Comparison of ENCODE assay signal across 8 cellular contexts in the genomic region with DNA sequence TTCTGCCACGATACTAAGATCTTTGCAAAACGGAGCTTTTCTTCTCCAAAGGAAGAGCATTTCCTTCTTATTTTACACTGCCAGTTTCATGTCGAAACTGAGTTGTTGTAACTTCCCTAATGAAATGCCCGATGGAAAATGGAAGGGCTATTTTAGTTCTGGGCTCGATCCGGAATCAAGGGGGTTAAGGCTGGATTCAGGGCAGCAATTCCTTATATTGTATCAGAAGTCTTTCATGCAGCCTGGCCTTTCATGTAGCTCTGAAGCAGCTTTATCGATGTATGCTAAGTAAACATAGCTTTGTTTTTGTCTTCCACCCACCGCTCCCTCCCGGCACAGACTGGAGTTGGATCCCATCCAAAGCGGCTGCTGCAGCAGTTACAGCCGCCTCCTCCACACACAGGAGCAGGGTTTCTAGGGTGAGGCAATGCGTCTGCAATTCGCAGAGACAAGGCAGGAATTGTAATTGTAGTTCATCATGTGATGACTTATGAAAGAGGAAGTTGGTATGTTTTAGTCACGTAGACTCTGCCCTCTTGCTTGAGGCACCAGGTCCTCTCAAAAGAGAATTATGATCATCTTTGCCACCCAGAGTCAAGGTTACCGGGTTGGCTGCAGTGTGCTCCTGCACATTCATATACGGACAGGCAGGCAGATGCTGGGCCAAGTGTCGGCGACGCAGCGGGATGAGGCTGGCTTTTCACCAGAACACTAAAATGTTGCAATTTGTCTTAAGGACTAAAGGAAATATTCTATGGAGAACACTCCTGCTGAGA. TPM values are rescaled to one million over a fixed set of nuclear protein-coding genes. Genes with fewer than 3 reads are reported as not detected.
DNase-seq lines count a peak whose midpoint lies in the region; ATAC-seq and TF ChIP-seq lines count a peak whose summit lies in the region.

No MANE protein-coding gene starts in this region.

- no peaks in the 10 kb centered on the region for H3K9me3 Mint-ChIP-seq in WTC11

- ATAC-seq in GM18858 (IDR thresholded peaks at IDR 0.05; ENCODE audit: unreplicated experiment) (peak; percentile 31), HG03175 (IDR thresholded peaks at IDR 0.05; ENCODE audit: unreplicated experiment) (peak; percentile 34), WTC11 (no peak)

- peaks cover 9% of the 10 kb centered on the region for H3K36me3 Mint-ChIP-seq in WTC11

- TF ChIP-seq CTCF in AG04449 (IDR thresholded peaks at IDR 0.05; ENCODE audit: insufficient read depth, low read length, missing control alignments) (no peak), WTC11 (IDR thresholded peaks at IDR 0.05) (no peak)

- H3K4me3 Mint-ChIP-seq in WTC11 = peak overlapping the region; percentile 57

- peaks cover 50% of the 10 kb centered on the region for H3K4me1 Mint-ChIP-seq in WTC11

- DNase-seq in AG04449 (ENCODE audit: low read depth, low spot score) = peak; percentile 99
- peak; percentile 90 for DNase-seq in NCI-H226
- DNase-seq in WTC11 (ENCODE audit: low spot score) = peak; percentile 40
- DNase-seq in cerebellar cortex (ENCODE audit: low spot score) = peak; percentile 81
- DNase-seq in left kidney (ENCODE audit: low read depth, low spot score) = peak; percentile 94
- DNase-seq in stimulated activated CD4-positive, alpha-beta T cell treated with anti-CD3 and anti-CD28 coated beads, Interleukin-1b, Interleukin-23, amount 100 ng/mL, for 4 hours (ENCODE audit: low read depth in 2 of 2) = peak; percentile 37 to 49

- H3K27ac Mint-ChIP-seq in WTC11 = peak overlapping the region; percentile 100

- CTCF ChIA-PET in AG04449 (lab: Yijun Ruan, JAX) = interaction anchor here (0.8 to 4.2 kb wide), 13 partner anchors 9 to 481 kb away, joined by 3 to 26 read pairs (median 5); no protein-coding TSS in a partner anchor
- CTCF ChIA-PET in WTC11 (lab: Charles Lee) = interaction anchor here (1.0 to 3.3 kb wide), 9 partner anchors 15 to 488 kb away, joined by 3 to 13 read pairs (median 4); no protein-coding TSS in a partner anchor

- H3K27me3 Mint-ChIP-seq in WTC11 (ENCODE audit: low read depth) = no peaks in the 10 kb centered on the region

- H3K4me3 ChIP-seq in AG04449 (ENCODE audit: low read depth, low read length) = peak overlapping the region; percentile 39

- POLR2A ChIA-PET in AG04449 (lab: Yijun Ruan, JAX) = interaction anchor here (0.7 to 5.2 kb wide), 10 partner anchors 9 to 471 kb away, joined by 3 to 95 read pairs (median 6); no protein-coding TSS in a partner anchor
- POLR2A ChIA-PET in WTC11 (lab: Charles Lee) = interaction anchor here (0.5 to 3.6 kb wide), 5 partner anchors 10 to 1321 kb away, joined by 3 to 30 read pairs (median 5); no protein-coding TSS in a partner anchor

TF ChIP-seq in WTC11, 78 proteins besides CTCF, POLR2A, EP300 and RAD21:
- peak; percentile 100 for TF ChIP-seq GABPB1 (CRISPR knock-in tag; IDR thresholded peaks at IDR 0.05)
- TF ChIP-seq, protein P1, sequence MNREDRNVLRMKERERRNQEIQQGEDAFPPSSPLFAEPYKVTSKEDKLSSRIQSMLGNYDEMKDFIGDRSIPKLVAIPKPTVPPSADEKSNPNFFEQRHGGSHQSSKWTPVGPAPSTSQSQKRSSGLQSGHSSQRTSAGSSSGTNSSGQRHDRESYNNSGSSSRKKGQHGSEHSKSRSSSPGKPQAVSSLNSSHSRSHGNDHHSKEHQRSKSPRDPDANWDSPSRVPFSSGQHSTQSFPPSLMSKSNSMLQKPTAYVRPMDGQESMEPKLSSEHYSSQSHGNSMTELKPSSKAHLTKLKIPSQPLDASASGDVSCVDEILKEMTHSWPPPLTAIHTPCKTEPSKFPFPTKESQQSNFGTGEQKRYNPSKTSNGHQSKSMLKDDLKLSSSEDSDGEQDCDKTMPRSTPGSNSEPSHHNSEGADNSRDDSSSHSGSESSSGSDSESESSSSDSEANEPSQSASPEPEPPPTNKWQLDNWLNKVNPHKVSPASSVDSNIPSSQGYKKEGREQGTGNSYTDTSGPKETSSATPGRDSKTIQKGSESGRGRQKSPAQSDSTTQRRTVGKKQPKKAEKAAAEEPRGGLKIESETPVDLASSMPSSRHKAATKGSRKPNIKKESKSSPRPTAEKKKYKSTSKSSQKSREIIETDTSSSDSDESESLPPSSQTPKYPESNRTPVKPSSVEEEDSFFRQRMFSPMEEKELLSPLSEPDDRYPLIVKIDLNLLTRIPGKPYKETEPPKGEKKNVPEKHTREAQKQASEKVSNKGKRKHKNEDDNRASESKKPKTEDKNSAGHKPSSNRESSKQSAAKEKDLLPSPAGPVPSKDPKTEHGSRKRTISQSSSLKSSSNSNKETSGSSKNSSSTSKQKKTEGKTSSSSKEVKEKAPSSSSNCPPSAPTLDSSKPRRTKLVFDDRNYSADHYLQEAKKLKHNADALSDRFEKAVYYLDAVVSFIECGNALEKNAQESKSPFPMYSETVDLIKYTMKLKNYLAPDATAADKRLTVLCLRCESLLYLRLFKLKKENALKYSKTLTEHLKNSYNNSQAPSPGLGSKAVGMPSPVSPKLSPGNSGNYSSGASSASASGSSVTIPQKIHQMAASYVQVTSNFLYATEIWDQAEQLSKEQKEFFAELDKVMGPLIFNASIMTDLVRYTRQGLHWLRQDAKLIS (CRISPR knock-in tag; IDR thresholded peaks at IDR 0.05; ENCODE audit: borderline replicate concordance) = no peak

RNA-seq across cellular contexts. Expression of a gene that starts 2.6 kb away (rescaled TPM):
- 61.9 to 70.9 TPM (median 62.4 TPM) in 3 replicates for total RNA-seq in WTC11 (2021)

Comparison
In these comparisons a context has a peak if more than half of its experiments do, and no peak if none do; other contexts are left out.
1. DNase-seq: peak in every context shown above with its lines; median percentile 99 in AG04449; 94 in left kidney; 90 in NCI-H226; 81 in cerebellar cortex; 43 in stimulated activated CD4-positive, alpha-beta T cell treated with anti-CD3 and anti-CD28 coated beads, Interleukin-1b, Interleukin-23, amount 100 ng/mL, for 4 hours; 40 in WTC11.